26 cellular contexts compared by ENCODE assay signal in genomic region chr12:52647601-52648000, GRCh38. TPM values are rescaled to one million over a fixed set of nuclear protein-coding genes. Genes with fewer than 3 reads are reported as not detected.
DNase-seq lines count a peak whose midpoint lies in the region; ATAC-seq and TF ChIP-seq lines count a peak whose summit lies in the region.
"Had no signal": no experiment of that assay in that cellular context is flagged by ENCODE, and none has a peak within 500 bp of the region (broad histone marks: within the 10 kb centered on the region; RNA-seq: fewer than 3 reads in every experiment).

No MANE protein-coding gene starts in this region.

- H3K9me3 Mint-ChIP-seq in activated naive CD8-positive, alpha-beta T cell treated with anti-CD3 and anti-CD28 coated beads, Interleukin-2, amount 10 ng/mL, durations not matched to agents 7 days and 5 days: peaks cover 2% of the 10 kb centered on the region
- no peaks in the 10 kb centered on the region for H3K9me3 Mint-ChIP-seq in activated naive CD8-positive, alpha-beta T cell treated with anti-CD3 and anti-CD28 coated beads for 36 hours
- H3K9me3 Mint-ChIP-seq in central memory CD8-positive, alpha-beta T cell: no peaks in the 10 kb centered on the region
- H3K9me3 Mint-ChIP-seq in osteocyte (ENCODE audit: unreplicated experiment): no peaks in the 10 kb centered on the region

- H3K27me3 Mint-ChIP-seq in activated naive CD8-positive, alpha-beta T cell treated with anti-CD3 and anti-CD28 coated beads, Interleukin-2, amount 10 ng/mL, durations not matched to agents 7 days and 5 days: no peaks in the 10 kb centered on the region
- no peaks in the 10 kb centered on the region for H3K27me3 Mint-ChIP-seq in activated naive CD8-positive, alpha-beta T cell treated with anti-CD3 and anti-CD28 coated beads for 36 hours
- H3K27me3 Mint-ChIP-seq in central memory CD8-positive, alpha-beta T cell: no peaks in the 10 kb centered on the region
- peaks cover 45% of the 10 kb centered on the region for H3K27me3 Mint-ChIP-seq in osteocyte (ENCODE audit: unreplicated experiment)

- POLR2A ChIA-PET in activated naive CD8-positive, alpha-beta T cell treated with anti-CD3 and anti-CD28 coated beads, Interleukin-2, amount 10 ng/mL, durations not matched to agents 7 days and 5 days (lab: Charles Lee): interaction anchor here (1.2 kb wide), 1 partner anchor 19 kb away, joined by 4 read pairs; no protein-coding TSS in a partner anchor

- peaks cover 5% of the 10 kb centered on the region for H3K36me3 Mint-ChIP-seq in activated naive CD8-positive, alpha-beta T cell treated with anti-CD3 and anti-CD28 coated beads, Interleukin-2, amount 10 ng/mL, durations not matched to agents 7 days and 5 days
- no peaks in the 10 kb centered on the region for H3K36me3 Mint-ChIP-seq in activated naive CD8-positive, alpha-beta T cell treated with anti-CD3 and anti-CD28 coated beads for 36 hours
- H3K36me3 Mint-ChIP-seq in central memory CD8-positive, alpha-beta T cell (ENCODE audit: insufficient read depth): peaks cover 7% of the 10 kb centered on the region
- no peaks in the 10 kb centered on the region for H3K36me3 Mint-ChIP-seq in osteocyte (ENCODE audit: unreplicated experiment)

- H3K4me1 Mint-ChIP-seq in activated naive CD8-positive, alpha-beta T cell treated with anti-CD3 and anti-CD28 coated beads, Interleukin-2, amount 10 ng/mL, durations not matched to agents 7 days and 5 days: peaks cover 47% of the 10 kb centered on the region
- peaks cover 58% of the 10 kb centered on the region for H3K4me1 Mint-ChIP-seq in activated naive CD8-positive, alpha-beta T cell treated with anti-CD3 and anti-CD28 coated beads for 36 hours
- H3K4me1 Mint-ChIP-seq in central memory CD8-positive, alpha-beta T cell: peaks cover 74% of the 10 kb centered on the region
- no peaks in the 10 kb centered on the region for H3K4me1 Mint-ChIP-seq in osteocyte (ENCODE audit: unreplicated experiment)

- DNase-seq in activated naive CD8-positive, alpha-beta T cell treated with anti-CD3 and anti-CD28 coated beads, Interleukin-2, amount 10 ng/mL, durations not matched to agents 7 days and 5 days: no peak
- no peak for DNase-seq in activated naive CD8-positive, alpha-beta T cell treated with anti-CD3 and anti-CD28 coated beads for 36 hours
- no peak for DNase-seq in central memory CD8-positive, alpha-beta T cell (ENCODE audit: low spot score in 2 of 2)
- DNase-seq in osteocyte (ENCODE audit: extremely low spot score, unreplicated experiment): peak; percentile 67
- no peak for DNase-seq in amniotic stem cell (lab: John Stamatoyannopoulos, UW)
- DNase-seq: activated CD4-positive, alpha-beta T cell treated with anti-CD3 and anti-CD28 coated beads, Interleukin-2, amount 50 U/mL, for 1 hour; body of pancreas; glutamatergic neuron; kidney; midbrain; MM.1S; NCI-H2029 treated with DMSO at 0.1 percent for 48 hours; NCI-H526; PC-9; Right ventricle myocardium superior; stimulated activated naive CD8-positive, alpha-beta T cell treated with anti-CD3 and anti-CD28 coated beads, Interleukin-15, Interleukin-2, amounts not matched to agents 100 U/mL and 50 U/mL, for 24 hours; T1000; testis; WERI-Rb-1 had no signal

- no peak for TF ChIP-seq CTCF in osteocyte (IDR thresholded peaks at IDR 0.05)

- no peak for ATAC-seq in activated naive CD8-positive, alpha-beta T cell treated with anti-CD3 and anti-CD28 coated beads, Interleukin-2, amount 10 ng/mL, durations not matched to agents 7 days and 5 days (ENCODE audit: low read depth)
- no peak for ATAC-seq in central memory CD8-positive, alpha-beta T cell (replicated peaks; ENCODE audit: extremely low read depth, poor library complexity, severe bottlenecking)
- ATAC-seq in HG02938 (IDR thresholded peaks at IDR 0.05; ENCODE audit: unreplicated experiment): no peak
- ATAC-seq: body of pancreas; stimulated activated naive CD8-positive, alpha-beta T cell treated with anti-CD3 and anti-CD28 coated beads, Interleukin-15, Interleukin-2, amounts not matched to agents 100 U/mL and 50 U/mL, for 24 hours had no signal

- peak overlapping the region; percentile 94 for H3K27ac Mint-ChIP-seq in activated naive CD8-positive, alpha-beta T cell treated with anti-CD3 and anti-CD28 coated beads, Interleukin-2, amount 10 ng/mL, durations not matched to agents 7 days and 5 days
- H3K27ac Mint-ChIP-seq in activated naive CD8-positive, alpha-beta T cell treated with anti-CD3 and anti-CD28 coated beads for 36 hours: no peak overlapping the region
- peak overlapping the region; percentile 99 for H3K27ac Mint-ChIP-seq in central memory CD8-positive, alpha-beta T cell (ENCODE audit: low read depth)
- no peak overlapping the region for H3K27ac Mint-ChIP-seq in osteocyte (ENCODE audit: unreplicated experiment)
- H3K27ac Mint-ChIP-seq: nephron had no signal

- H3K4me3 Mint-ChIP-seq in activated naive CD8-positive, alpha-beta T cell treated with anti-CD3 and anti-CD28 coated beads, Interleukin-2, amount 10 ng/mL, durations not matched to agents 7 days and 5 days: no peak overlapping the region
- H3K4me3 Mint-ChIP-seq in activated naive CD8-positive, alpha-beta T cell treated with anti-CD3 and anti-CD28 coated beads for 36 hours: no peak overlapping the region
- peak overlapping the region; percentile 56 for H3K4me3 Mint-ChIP-seq in central memory CD8-positive, alpha-beta T cell
- H3K4me3 Mint-ChIP-seq in osteocyte (ENCODE audit: unreplicated experiment): no peak overlapping the region
- H3K4me3 Mint-ChIP-seq: nephron had no signal

RNA-seq across cellular contexts. Expression of gene KRT2, which starts 4.4 kb away (rescaled TPM):
- total RNA-seq in activated naive CD8-positive, alpha-beta T cell treated with anti-CD3 and anti-CD28 coated beads, Interleukin-2, amount 10 ng/mL, durations not matched to agents 7 days and 5 days: not detected
- not detected for total RNA-seq in activated naive CD8-positive, alpha-beta T cell treated with anti-CD3 and anti-CD28 coated beads for 36 hours
- not detected in 2 replicates for total RNA-seq in osteocyte
- total RNA-seq: body of pancreas, epithelial cell of proximal tubule, kidney, osteoblast, PC-9, Right ventricle myocardium superior, skeletal muscle tissue, testis, urinary bladder had no signal

RNA-seq across cellular contexts. Expression of gene KRT73, which starts 29.2 kb away (rescaled TPM):
- under 1 TPM; 0.42 to 0.60 TPM for total RNA-seq in activated naive CD8-positive, alpha-beta T cell treated with anti-CD3 and anti-CD28 coated beads, Interleukin-2, amount 10 ng/mL, durations not matched to agents 7 days and 5 days
- under 1 TPM; 0.14 to 0.29 TPM for total RNA-seq in activated naive CD8-positive, alpha-beta T cell treated with anti-CD3 and anti-CD28 coated beads for 36 hours
- not detected in 2 replicates for total RNA-seq in osteocyte
- total RNA-seq: cerebellum, epithelial cell of proximal tubule, kidney, osteoblast, PC-9, Right ventricle myocardium superior had no signal

RNA-seq across cellular contexts. Expression of gene KRT1, which starts 32.6 kb away (rescaled TPM):
- not detected for total RNA-seq in activated naive CD8-positive, alpha-beta T cell treated with anti-CD3 and anti-CD28 coated beads, Interleukin-2, amount 10 ng/mL, durations not matched to agents 7 days and 5 days
- not detected for total RNA-seq in activated naive CD8-positive, alpha-beta T cell treated with anti-CD3 and anti-CD28 coated beads for 36 hours
- total RNA-seq in osteocyte: not detected in 2 replicates
- total RNA-seq: body of pancreas, epithelial cell of proximal tubule, kidney, osteoblast, PC-9, Right ventricle myocardium superior, testis had no signal

RNA-seq across cellular contexts. Expression of gene KRT72, which starts 46.3 kb away (rescaled TPM):
- total RNA-seq in activated naive CD8-positive, alpha-beta T cell treated with anti-CD3 and anti-CD28 coated beads, Interleukin-2, amount 10 ng/mL, durations not matched to agents 7 days and 5 days: under 1 TPM; 0.65 to 0.67 TPM
- under 1 TPM in 1 of 2 experiments, not detected in 1; 0.12 TPM for total RNA-seq in activated naive CD8-positive, alpha-beta T cell treated with anti-CD3 and anti-CD28 coated beads for 36 hours
- not detected in 2 replicates for total RNA-seq in osteocyte
- total RNA-seq: body of pancreas, cerebellum, epithelial cell of proximal tubule, kidney, osteoblast, PC-9, Right ventricle myocardium superior, skeletal muscle tissue, urinary bladder had no signal

RNA-seq across cellular contexts. Expression of gene KRT77, which starts 55.7 kb away (rescaled TPM):
- not detected for total RNA-seq in activated naive CD8-positive, alpha-beta T cell treated with anti-CD3 and anti-CD28 coated beads, Interleukin-2, amount 10 ng/mL, durations not matched to agents 7 days and 5 days
- not detected for total RNA-seq in activated naive CD8-positive, alpha-beta T cell treated with anti-CD3 and anti-CD28 coated beads for 36 hours
- total RNA-seq in osteocyte: not detected in 2 replicates
- total RNA-seq: body of pancreas, epithelial cell of proximal tubule, kidney, osteoblast, PC-9, Right ventricle myocardium superior, skeletal muscle tissue, urinary bladder had no signal

Comparison
In these comparisons a context has a peak if more than half of its experiments do, and no peak if none do; other contexts are left out.
1. H3K27ac Mint-ChIP-seq: peak in activated naive CD8-positive, alpha-beta T cell treated with anti-CD3 and anti-CD28 coated beads, Interleukin-2, amount 10 ng/mL, durations not matched to agents 7 days and 5 days (single experiment) and central memory CD8-positive, alpha-beta T cell (single experiment); none in activated naive CD8-positive, alpha-beta T cell treated with anti-CD3 and anti-CD28 coated beads for 36 hours (single experiment) and osteocyte (single experiment).